ENCODE assay signal across 17 cellular contexts in the genomic region with DNA sequence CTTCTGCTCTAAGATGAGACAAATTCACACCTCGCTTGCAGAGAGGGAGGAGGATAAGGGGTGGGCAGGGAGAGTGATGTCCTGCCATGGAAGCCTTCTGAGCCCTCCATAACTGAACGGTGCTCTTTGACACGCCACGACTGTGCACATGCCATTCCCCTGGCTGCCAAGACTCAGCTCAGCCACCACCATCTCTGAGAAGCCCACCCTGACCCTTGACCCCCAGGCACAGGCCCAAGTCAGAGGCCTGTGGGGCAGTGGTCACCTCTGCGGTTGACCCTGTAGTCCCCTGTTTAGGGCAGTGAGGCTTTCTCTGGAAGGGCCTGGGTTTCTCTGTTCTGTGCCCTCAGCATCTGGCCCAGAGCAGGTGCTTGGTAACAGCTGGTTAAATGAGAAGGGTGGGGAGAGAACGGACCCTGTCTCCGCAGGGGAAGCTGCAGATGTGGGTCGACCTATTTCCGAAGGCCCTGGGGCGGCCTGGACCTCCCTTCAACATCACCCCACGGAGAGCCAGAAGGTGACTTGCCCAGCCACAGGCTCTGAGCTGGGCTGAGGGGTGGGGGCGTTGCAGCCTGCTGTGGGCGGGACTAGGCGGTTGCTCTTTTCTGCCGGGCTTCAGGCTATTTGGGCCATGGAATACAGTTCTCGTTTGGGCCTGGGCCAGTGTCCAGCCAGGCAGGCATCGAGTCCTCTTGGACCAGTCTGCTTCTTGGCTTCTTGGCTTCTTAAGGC.
"Had no signal": no experiment of that assay in that cellular context is flagged by ENCODE, and none has a peak within 500 bp of the region (broad histone marks: within the 10 kb centered on the region; RNA-seq: fewer than 3 reads in every experiment).

No MANE protein-coding gene starts in this region.

- H3K27me3 ChIP-seq: cardiac muscle cell, gastrocnemius medialis, heart right ventricle had no signal

- H3K4me3 ChIP-seq: cardiac muscle cell, gastrocnemius medialis, heart right ventricle, mucosa of descending colon had no signal

- H3K27me3 Mint-ChIP-seq: activated CD4-positive, alpha-beta T cell treated with anti-CD3 and anti-CD28 coated beads, Interleukin-2, amount 10 ng/mL, durations not matched to agents 7 days and 5 days; activated T-cell treated with anti-CD3 and anti-CD28 coated beads, Interleukin-2, amount 50 U/mL, for 24 hours; stimulated activated naive CD8-positive, alpha-beta T cell treated with anti-CD3 and anti-CD28 coated beads, Interleukin-15, amount 100 ng/mL, for 72 hours had no signal

- H3K9me3 Mint-ChIP-seq: activated CD4-positive, alpha-beta T cell treated with anti-CD3 and anti-CD28 coated beads, Interleukin-2, amount 10 ng/mL, durations not matched to agents 7 days and 5 days; activated T-cell treated with anti-CD3 and anti-CD28 coated beads, Interleukin-2, amount 50 U/mL, for 24 hours; stimulated activated naive CD8-positive, alpha-beta T cell treated with anti-CD3 and anti-CD28 coated beads, Interleukin-15, amount 100 ng/mL, for 72 hours had no signal

- H3K9me3 ChIP-seq: gastrocnemius medialis, heart right ventricle, mucosa of descending colon had no signal

- DNase-seq: activated CD4-positive, alpha-beta T cell treated with anti-CD3 and anti-CD28 coated beads, Interleukin-2, amount 10 ng/mL, durations not matched to agents 7 days and 5 days; activated CD4-positive, CD25-positive, alpha-beta regulatory T cell; activated gamma-delta T cell treated with Interleukin-2 at 50 U/mL for 16 hours; activated T-cell treated with anti-CD3 and anti-CD28 coated beads, Interleukin-2, amount 50 U/mL, for 24 hours; effector CD8-positive, alpha-beta T cell; heart right ventricle; kidney glomerular epithelial cell; mammary epithelial cell; mucosa of descending colon; nucleus accumbens; stimulated activated CD4-positive, alpha-beta T cell treated with anti-CD3 and anti-CD28 coated beads, Interleukin-4, amount 100 ng/mL, for 4 hours; stimulated activated naive CD8-positive, alpha-beta T cell treated with anti-CD3 and anti-CD28 coated beads, Interleukin-15, amount 100 ng/mL, for 72 hours; T-helper 2 cell had no signal

- H3K27ac ChIP-seq: cardiac muscle cell, epithelial cell of prostate, heart right ventricle had no signal

- H3K27ac Mint-ChIP-seq: activated CD4-positive, alpha-beta T cell treated with anti-CD3 and anti-CD28 coated beads, Interleukin-2, amount 10 ng/mL, durations not matched to agents 7 days and 5 days; activated T-cell treated with anti-CD3 and anti-CD28 coated beads, Interleukin-2, amount 50 U/mL, for 24 hours had no signal

- H3K36me3 Mint-ChIP-seq: naive thymus-derived CD8-positive, alpha-beta T cell had no signal

- H3K4me3 Mint-ChIP-seq: activated CD4-positive, alpha-beta T cell treated with anti-CD3 and anti-CD28 coated beads, Interleukin-2, amount 10 ng/mL, durations not matched to agents 7 days and 5 days; activated T-cell treated with anti-CD3 and anti-CD28 coated beads, Interleukin-2, amount 50 U/mL, for 24 hours; naive thymus-derived CD8-positive, alpha-beta T cell; stimulated activated naive CD8-positive, alpha-beta T cell treated with anti-CD3 and anti-CD28 coated beads, Interleukin-15, amount 100 ng/mL, for 72 hours had no signal

- ATAC-seq: gastrocnemius medialis; heart right ventricle; mucosa of descending colon; naive thymus-derived CD8-positive, alpha-beta T cell; stimulated activated naive CD8-positive, alpha-beta T cell treated with anti-CD3 and anti-CD28 coated beads, Interleukin-15, amount 100 ng/mL, for 72 hours had no signal

- H3K4me1 Mint-ChIP-seq: activated CD4-positive, alpha-beta T cell treated with anti-CD3 and anti-CD28 coated beads, Interleukin-2, amount 10 ng/mL, durations not matched to agents 7 days and 5 days; stimulated activated naive CD8-positive, alpha-beta T cell treated with anti-CD3 and anti-CD28 coated beads, Interleukin-15, amount 100 ng/mL, for 72 hours had no signal
